In genomic region chr19:19423322-19423721, GRCh38 we compare ENCODE assay signal across 25 cellular contexts. TPM values are rescaled to one million over a fixed set of nuclear protein-coding genes. Genes with fewer than 3 reads are reported as not detected.
DNase-seq lines count a peak whose midpoint lies in the region; ATAC-seq and TF ChIP-seq lines count a peak whose summit lies in the region.
"Had no signal": no experiment of that assay in that cellular context is flagged by ENCODE, and none has a peak within 500 bp of the region (broad histone marks: within the 10 kb centered on the region; RNA-seq: fewer than 3 reads in every experiment).

No MANE protein-coding gene starts in this region.

- no peak for TF ChIP-seq POLR2A in body of pancreas (IDR thresholded peaks at IDR 0.05)

- DNase-seq in T-helper 1 cell (no peak), body of pancreas (no peak), neural crest cell (ENCODE audit: low read depth, low spot score) (no peak), tibial artery (peak in 1 of 2 donors; percentile 86), NCI-H1436 treated with DMSO at 0.1 percent for 48 hours (lab: John Stamatoyannopoulos, UW) (no peak), NCI-H2227 treated with DMSO at 0.1 percent for 48 hours (lab: John Stamatoyannopoulos, UW) (no peak)
- DNase-seq: 8988T; activated CD4-positive, alpha-beta T cell treated with anti-CD3 and anti-CD28 coated beads, Interleukin-2, amount 50 U/mL, for 48 hours; CD4-positive, alpha-beta memory T cell; DMS 273 treated with DMSO at 0.1 percent for 48 hours; EL; gastrocnemius medialis; hippocampal formation; Kasumi-1; left lung; naive thymus-derived CD4-positive, alpha-beta T cell; NCI-H526 treated with DMSO at 0.1 percent for 48 hours; pancreas; stimulated activated CD4-positive, alpha-beta T cell treated with anti-CD3 and anti-CD28 coated beads, Interleukin-2, amount 100 ng/mL, for 48 hours had no signal

- no peaks in the 10 kb centered on the region for H3K9me3 Mint-ChIP-seq in T-helper 1 cell treated with Interleukin-12 subunit alpha and Interleukin-12 subunit beta and Interleukin-4 antibody, amounts not matched to agents 30 μg/mL and 1 μg/mL, for 36 hours
- no peaks in the 10 kb centered on the region for H3K9me3 Mint-ChIP-seq in neural crest cell
- H3K9me3 Mint-ChIP-seq: CD4-positive, alpha-beta memory T cell; central memory CD8-positive, alpha-beta T cell; mesothelial cell of epicardium; naive thymus-derived CD4-positive, alpha-beta T cell had no signal

- peak; percentile 18 for ATAC-seq in body of pancreas
- ATAC-seq in GM21528 (IDR thresholded peaks at IDR 0.05; ENCODE audit: low FRiP score, unreplicated experiment) = no peak
- ATAC-seq: activated CD4-positive, CD25-positive, alpha-beta regulatory T cell treated with anti-CD3 and anti-CD28 coated beads, Interleukin-2, amount 50 U/mL, for 24 hours; gastrocnemius medialis; left lung; naive thymus-derived CD4-positive, alpha-beta T cell had no signal

- no peak overlapping the region for H3K4me3 Mint-ChIP-seq in T-helper 1 cell treated with Interleukin-12 subunit alpha and Interleukin-12 subunit beta and Interleukin-4 antibody, amounts not matched to agents 30 μg/mL and 1 μg/mL, for 36 hours
- H3K4me3 Mint-ChIP-seq in neural crest cell = no peak overlapping the region
- H3K4me3 Mint-ChIP-seq: activated naive CD8-positive, alpha-beta T cell; central memory CD8-positive, alpha-beta T cell; mesothelial cell of epicardium had no signal

- intact Hi-C loops in body of pancreas (cut with DNase I) (no loop called here), tibial artery (cut with DNase I; ENCODE audit: low total_unique reads) (no loop called here)

- no peaks in the 10 kb centered on the region for H3K36me3 ChIP-seq in body of pancreas (replicated peaks in 1 of 2; ENCODE audit: insufficient read depth in 1 of 2, low read depth in 2 of 2)
- no peaks in the 10 kb centered on the region for H3K36me3 ChIP-seq in tibial artery
- H3K36me3 ChIP-seq: gastrocnemius medialis, left lung, pancreas had no signal

- H3K9me3 ChIP-seq in body of pancreas (no peaks in the 10 kb centered on the region), tibial artery (no peaks in the 10 kb centered on the region)
- H3K9me3 ChIP-seq: gastrocnemius medialis, left lung, pancreas had no signal

- peaks cover 20% of the 10 kb centered on the region for H3K4me1 ChIP-seq in body of pancreas
- peaks cover 0 to 75% (median 42%) of the 10 kb centered on the region in 4 donors for H3K4me1 ChIP-seq in tibial artery

- H3K27ac ChIP-seq in body of pancreas (no peak overlapping the region), tibial artery (peak overlapping the region; percentile 49 to 71)
- H3K27ac ChIP-seq: gastrocnemius medialis, left lung, pancreas had no signal

- TF ChIP-seq CTCF in body of pancreas (IDR thresholded peaks at IDR 0.05) = no peak
- no peak for TF ChIP-seq CTCF in neural crest cell (conservative IDR thresholded peaks at IDR 0.05)
- no peak for TF ChIP-seq CTCF in tibial artery (IDR thresholded peaks at IDR 0.05)

- 76 to 92% methylated on average over 7 to 8 of the region's 8 CpGs for WGBS in body of pancreas, 2 donors

- peaks cover 11% of the 10 kb centered on the region for H3K4me1 Mint-ChIP-seq in T-helper 1 cell treated with Interleukin-12 subunit alpha and Interleukin-12 subunit beta and Interleukin-4 antibody, amounts not matched to agents 30 μg/mL and 1 μg/mL, for 36 hours (ENCODE audit: low read depth)
- H3K4me1 Mint-ChIP-seq in neural crest cell = peaks cover 26% of the 10 kb centered on the region

- H3K27me3 Mint-ChIP-seq in T-helper 1 cell treated with Interleukin-12 subunit alpha and Interleukin-12 subunit beta and Interleukin-4 antibody, amounts not matched to agents 30 μg/mL and 1 μg/mL, for 36 hours (ENCODE audit: low read depth) = no peaks in the 10 kb centered on the region
- no peaks in the 10 kb centered on the region for H3K27me3 Mint-ChIP-seq in neural crest cell (ENCODE audit: low read depth)
- H3K27me3 Mint-ChIP-seq: activated naive CD8-positive, alpha-beta T cell; CD4-positive, alpha-beta memory T cell; central memory CD8-positive, alpha-beta T cell; naive thymus-derived CD4-positive, alpha-beta T cell had no signal

- H3K4me3 ChIP-seq in body of pancreas (no peak overlapping the region), tibial artery (no peak overlapping the region)
- H3K4me3 ChIP-seq: gastrocnemius medialis, left lung, pancreas had no signal

- peaks cover 3% of the 10 kb centered on the region for H3K36me3 Mint-ChIP-seq in T-helper 1 cell treated with Interleukin-12 subunit alpha and Interleukin-12 subunit beta and Interleukin-4 antibody, amounts not matched to agents 30 μg/mL and 1 μg/mL, for 36 hours (ENCODE audit: low read depth)
- H3K36me3 Mint-ChIP-seq in neural crest cell (ENCODE audit: low read depth) = peaks cover 5% of the 10 kb centered on the region

- peak overlapping the region; percentile 9 for H3K27ac Mint-ChIP-seq in T-helper 1 cell treated with Interleukin-12 subunit alpha and Interleukin-12 subunit beta and Interleukin-4 antibody, amounts not matched to agents 30 μg/mL and 1 μg/mL, for 36 hours
- peak overlapping the region; percentile 19 for H3K27ac Mint-ChIP-seq in neural crest cell (ENCODE audit: unreplicated experiment)
- H3K27ac Mint-ChIP-seq: activated naive CD8-positive, alpha-beta T cell; mesothelial cell of epicardium had no signal

- H3K27me3 ChIP-seq in body of pancreas (no peaks in the 10 kb centered on the region), tibial artery (no peaks in the 10 kb centered on the region)
- H3K27me3 ChIP-seq: gastrocnemius medialis, left lung, pancreas had no signal

RNA-seq across cellular contexts. Expression of gene GATAD2A, which starts 17.8 kb away (rescaled TPM):
- 10 to 100 TPM; 30.0 to 35.8 TPM for total RNA-seq in body of pancreas
- 150 and 158 TPM in 2 replicates for total RNA-seq in neural crest cell

Comparison
In these comparisons a context has a peak if more than half of its experiments do, and no peak if none do; other contexts are left out.
1. H3K27ac ChIP-seq: peak in tibial artery (2 of 2); none in body of pancreas (0 of 4).